ENCODE assay signal across 8 cellular contexts in genomic region chr7:2402687-2403013, GRCh38. TPM values are rescaled to one million over a fixed set of nuclear protein-coding genes. Genes with fewer than 3 reads are reported as not detected.
DNase-seq lines count a peak whose midpoint lies in the region; ATAC-seq and TF ChIP-seq lines count a peak whose summit lies in the region.

No MANE protein-coding gene starts in this region.

- H3K9me3 ChIP-seq in Caco-2 (no peaks in the 10 kb centered on the region), esophagus (ENCODE audit: control insufficient read depth in 2 of 2, insufficient read depth in 1 of 2, low read depth in 1 of 2, low read length in 1 of 2) (no peaks in the 10 kb centered on the region), ovary (no peaks in the 10 kb centered on the region)

- H3K27me3 ChIP-seq in Caco-2 (replicated peaks; ENCODE audit: control insufficient read depth, insufficient read depth, low read length), result no peaks in the 10 kb centered on the region
- H3K27me3 ChIP-seq in esophagus (ENCODE audit: control insufficient read depth in 1 of 2, insufficient read depth in 2 of 2, low read length in 2 of 2), result no peaks in the 10 kb centered on the region
- H3K27me3 ChIP-seq in ovary, result no peaks in the 10 kb centered on the region

- no peaks in the 10 kb centered on the region for H3K36me3 ChIP-seq in Caco-2 (ENCODE audit: control insufficient read depth, insufficient read depth, low read length)
- H3K36me3 ChIP-seq in esophagus (ENCODE audit: control insufficient read depth in 2 of 2, insufficient read depth in 2 of 2, low read length in 1 of 2), result no peaks in the 10 kb centered on the region
- no peaks in the 10 kb centered on the region for H3K36me3 ChIP-seq in ovary

- H3K4me3 Mint-ChIP-seq in Caco-2 (ENCODE audit: unreplicated experiment), result peak overlapping the region; percentile 76

- H3K27ac Mint-ChIP-seq in Caco-2 (ENCODE audit: unreplicated experiment), result no peak overlapping the region

- CTCF ChIA-PET in Caco-2 (lab: Charles Lee) (interaction anchor here (0.9 to 1.9 kb wide), 3 partner anchors 38 to 49 kb away, joined by 3 to 5 read pairs (median 3); no protein-coding TSS in a partner anchor), RWPE1 (lab: Yijun Ruan, JAX) (no interaction called here)

- H3K27me3 Mint-ChIP-seq in Caco-2 (ENCODE audit: insufficient read depth, unreplicated experiment), result no peaks in the 10 kb centered on the region

- TF ChIP-seq CTCF in Caco-2 (IDR thresholded peaks at IDR 0.05; ENCODE audit: insufficient read depth in 1 of 2, low read depth in 1 of 2, low read length in 1 of 2, severe bottlenecking in 1 of 2, unreplicated experiment in 1 of 2) (no peak), RWPE1 (conservative IDR thresholded peaks at IDR 0.05; ENCODE audit: low read depth) (no peak), ovary (IDR thresholded peaks at IDR 0.05) (no peak)

- H3K4me1 ChIP-seq in Caco-2 (peaks cover 6% of the 10 kb centered on the region; the same call in 1 of the 2 replicates), esophagus (ENCODE audit: control insufficient read depth in 2 of 2, insufficient read depth in 2 of 2, low read length in 1 of 2) (peaks cover 2 to 9% of the 10 kb centered on the region in 2 donors), ovary (ENCODE audit: insufficient read depth) (peaks cover 5% of the 10 kb centered on the region)

- intact Hi-C loops in Caco-2 (cut with micrococcal nuclease; ENCODE audit: unreplicated experiment), result loop anchor here (2.0 to 10.0 kb wide), 2 partner anchors 38 to 152 kb away; partner anchors contain the start of genes BRAT1 and IQCE
- intact Hi-C loops in ovary (cut with DNase I), result no loop called here

- no peak for TF ChIP-seq POLR2A in ovary (IDR thresholded peaks at IDR 0.05)

- POLR2A ChIA-PET in Caco-2 (lab: Charles Lee) (interaction anchor here (1.0 kb wide), 2 partner anchors 49 to 170 kb away, joined by 3 to 6 read pairs; partner anchors contain the start of genes EIF3B and MAD1L1), RWPE1 (lab: Yijun Ruan, JAX; ENCODE audit: low non-redundant PET) (no interaction called here)

- H3K4me3 ChIP-seq in Caco-2 (ENCODE audit: low read depth, low read length) (peak overlapping the region; percentile 73), esophagus (ENCODE audit: low read depth in 1 of 2, low read length in 2 of 2) (peak overlapping the region; percentile 55 to 89), ovary (peak overlapping the region; percentile 50)

- ATAC-seq in HG03039 (IDR thresholded peaks at IDR 0.05; ENCODE audit: unreplicated experiment), result no peak
- no peak for ATAC-seq in GM21619 (IDR thresholded peaks at IDR 0.05; ENCODE audit: unreplicated experiment)
- no peak for ATAC-seq in HG03097 (IDR thresholded peaks at IDR 0.05; ENCODE audit: low FRiP score, unreplicated experiment)

- H3K9me3 Mint-ChIP-seq in Caco-2 (ENCODE audit: unreplicated experiment), result no peaks in the 10 kb centered on the region

- no peak for TF ChIP-seq EP300 in ovary (IDR thresholded peaks at IDR 0.05)

- H3K27ac ChIP-seq in RWPE1, result peak overlapping the region; percentile 93
- no peak overlapping the region for H3K27ac ChIP-seq in esophagus (ENCODE audit: low read depth in 2 of 2, low read length in 1 of 2)
- no peak overlapping the region for H3K27ac ChIP-seq in ovary

- DNase-seq in Caco-2, result no peak
- DNase-seq in RWPE1 (ENCODE audit: low spot score), result no peak
- no peak for DNase-seq in ovary
- DNase-seq in NCI-H1436 (lab: John Stamatoyannopoulos, UW), result no peak

- WGBS in esophagus, 2 donors, result 48 to 60% methylated on average over 6 of the region's 6 CpGs
- 41 to 53% (median 43%) methylated on average over 6 of the region's 6 CpGs for WGBS in ovary, 3 donors

- H3K36me3 Mint-ChIP-seq in Caco-2 (ENCODE audit: insufficient read depth, unreplicated experiment), result peaks cover 17% of the 10 kb centered on the region

- H3K4me1 Mint-ChIP-seq in Caco-2 (ENCODE audit: low read depth, unreplicated experiment), result peaks cover 16% of the 10 kb centered on the region

- TSS peak; percentile 89 for BruUV-seq in Caco-2 (replicated peaks; lab: Mats Ljungman, UMichigan)

RNA-seq across cellular contexts. Expression of gene CHST12, which starts 0.8 kb away (rescaled TPM):
- total RNA-seq in Caco-2 (2022), result 26.0 and 28.0 TPM in 2 replicates
- polyA plus RNA-seq in esophagus, result 1 to 10 TPM; 6.3 to 6.8 TPM
- 10 to 100 TPM in 6 of 7 donors, 1 to 10 TPM in 1; 7.8 to 21.7 (median 12.6) TPM for total RNA-seq in ovary
- 10 to 100 TPM in 1 of 2 donors, 1 to 10 TPM in 1; 3.9 to 16.5 TPM for polyA plus RNA-seq in ovary

RNA-seq across cellular contexts. Expression of gene EIF3B, which starts 48.0 kb away (rescaled TPM):
- total RNA-seq in Caco-2 (2022), result 306 and 314 TPM in 2 replicates
- polyA plus RNA-seq in esophagus, result 10 to 100 TPM; 54.2 to 85.6 TPM
- total RNA-seq in ovary, result 100 to 1,000 TPM in 6 of 7 donors, 10 to 100 TPM in 1; 67.2 to 133 (median 114) TPM
- polyA plus RNA-seq in ovary, result 100 to 1,000 TPM in 1 of 2 donors, 10 to 100 TPM in 1; 62.3 to 185 TPM
